In genomic region chr18:31931163-31931885, GRCh38 we compare ENCODE assay signal across 15 cellular contexts. TPM values are rescaled to one million over a fixed set of nuclear protein-coding genes. Genes with fewer than 3 reads are reported as not detected.
DNase-seq lines count a peak whose midpoint lies in the region; ATAC-seq and TF ChIP-seq lines count a peak whose summit lies in the region.
"Had no signal": no experiment of that assay in that cellular context is flagged by ENCODE, and none has a peak within 500 bp of the region (broad histone marks: within the 10 kb centered on the region; RNA-seq: fewer than 3 reads in every experiment).

No MANE protein-coding gene starts in this region.

- H3K27me3 ChIP-seq in BE2C (no peaks in the 10 kb centered on the region), lower lobe of right lung (ENCODE audit: low read depth) (no peaks in the 10 kb centered on the region)

- DNase-seq in BE2C (peak; percentile 15), HEK293T (ENCODE audit: extremely low spot score) (peak; percentile 54), left lobe of liver (ENCODE audit: low spot score) (no peak), lower lobe of right lung (no peak), DMS153 (lab: John Stamatoyannopoulos, UW) (no peak), NCI-H774 (lab: John Stamatoyannopoulos, UW) (no peak), OCI-M1 (lab: John Stamatoyannopoulos, UW) (no peak)
- DNase-seq: activated naive CD4-positive, alpha-beta T cell treated with anti-CD3 and anti-CD28 coated beads for 36 hours; central memory CD4-positive, alpha-beta T cell; DMS 273 treated with DMSO at 0.1 percent for 48 hours; NCI-H1694; stimulated activated CD4-positive, alpha-beta T cell treated with anti-CD3 and anti-CD28 coated beads, Interleukin-15, amount 100 ng/mL, for 24 hours; T-helper 9 cell had no signal

- no peaks in the 10 kb centered on the region for H3K27me3 Mint-ChIP-seq in brain

- H3K36me3 Mint-ChIP-seq in brain: peaks cover 51% of the 10 kb centered on the region

- POLR2A ChIA-PET in HEK293T (lab: Yijun Ruan, JAX): interaction anchor here (1.5 kb wide), 1 partner anchor 11 kb away, joined by 17 read pairs; the partner anchor contains the start of gene TRAPPC8

- no peaks in the 10 kb centered on the region for H3K9me3 Mint-ChIP-seq in brain
- H3K9me3 Mint-ChIP-seq: activated naive CD4-positive, alpha-beta T cell treated with anti-CD3 and anti-CD28 coated beads for 36 hours had no signal

- peaks cover 13% of the 10 kb centered on the region for H3K4me1 Mint-ChIP-seq in brain

- H3K4me3 ChIP-seq in BE2C (ENCODE audit: low read depth, low read length): no peak overlapping the region
- no peak overlapping the region for H3K4me3 ChIP-seq in lower lobe of right lung

- H3K4me1 ChIP-seq in BE2C: no peaks in the 10 kb centered on the region
- H3K4me1 ChIP-seq in lower lobe of right lung: peaks cover 4% of the 10 kb centered on the region

- intact Hi-C loops in lower lobe of right lung (cut with DNase I): no loop called here

- ATAC-seq in left lobe of liver (peak; percentile 13), lower lobe of right lung (no peak)
- ATAC-seq: esophagus mucosa had no signal

- no peak overlapping the region for H3K4me3 Mint-ChIP-seq in brain
- H3K4me3 Mint-ChIP-seq: activated naive CD4-positive, alpha-beta T cell treated with anti-CD3 and anti-CD28 coated beads for 36 hours had no signal

- CTCF ChIA-PET in HEK293T (lab: Yijun Ruan, JAX): interaction anchor here (0.7 kb wide), 1 partner anchor 11 kb away, joined by 4 read pairs; no protein-coding TSS in a partner anchor

- peak overlapping the region in 3 of 5 experiments; percentile 44 to 62 (median 54) for H3K27ac Mint-ChIP-seq in brain
- H3K27ac Mint-ChIP-seq: activated naive CD4-positive, alpha-beta T cell treated with anti-CD3 and anti-CD28 coated beads for 36 hours had no signal

- H3K36me3 ChIP-seq in BE2C (no peaks in the 10 kb centered on the region), lower lobe of right lung (peaks cover 53% of the 10 kb centered on the region)

- H3K9me3 ChIP-seq in BE2C: no peaks in the 10 kb centered on the region
- H3K9me3 ChIP-seq in lower lobe of right lung: no peaks in the 10 kb centered on the region

- TF ChIP-seq CTCF in BE2C (IDR thresholded peaks at IDR 0.05; ENCODE audit: low read depth, low read length) (no peak), brain (conservative IDR thresholded peaks at IDR 0.05) (no peak), lower lobe of right lung (IDR thresholded peaks at IDR 0.05) (no peak)

- no peak overlapping the region for H3K27ac ChIP-seq in lower lobe of right lung

TF ChIP-seq in HEK293T, 16 proteins besides CTCF, POLR2A, EP300 and RAD21:
- TF ChIP-seq FOXM1 (IDR thresholded peaks at IDR 0.05; ENCODE audit: borderline replicate concordance): no peak
- TF ChIP-seq NFRKB (IDR thresholded peaks at IDR 0.05): no peak
- TF ChIP-seq CTBP1 (IDR thresholded peaks at IDR 0.05; ENCODE audit: borderline replicate concordance): 0 out of 2 replicates have a peak, but pooled peaks have one; percentile 32

RNA-seq across cellular contexts. Expression of gene TRAPPC8, which starts 11.6 kb away (rescaled TPM):
- 10.0 TPM for polyA plus RNA-seq in BE2C (2012; ENCODE audit: insufficient read depth, insufficient read length, low read depth)
- polyA plus RNA-seq in brain (ENCODE audit: insufficient read depth, low read depth, low replicate concordance): 5.7 TPM
- total RNA-seq in left lobe of liver (32.3 TPM), lower lobe of right lung (47.3 TPM)

Comparison
In these comparisons a context has a peak if more than half of its experiments do, and no peak if none do; other contexts are left out.
1. DNase-seq: peak in BE2C (single experiment) and HEK293T (single experiment); none in left lobe of liver (single experiment), lower lobe of right lung (single experiment), DMS153 (single experiment), NCI-H774 (single experiment) and OCI-M1 (single experiment).